Comparison of ENCODE assay signal across 13 cellular contexts in the genomic region with DNA sequence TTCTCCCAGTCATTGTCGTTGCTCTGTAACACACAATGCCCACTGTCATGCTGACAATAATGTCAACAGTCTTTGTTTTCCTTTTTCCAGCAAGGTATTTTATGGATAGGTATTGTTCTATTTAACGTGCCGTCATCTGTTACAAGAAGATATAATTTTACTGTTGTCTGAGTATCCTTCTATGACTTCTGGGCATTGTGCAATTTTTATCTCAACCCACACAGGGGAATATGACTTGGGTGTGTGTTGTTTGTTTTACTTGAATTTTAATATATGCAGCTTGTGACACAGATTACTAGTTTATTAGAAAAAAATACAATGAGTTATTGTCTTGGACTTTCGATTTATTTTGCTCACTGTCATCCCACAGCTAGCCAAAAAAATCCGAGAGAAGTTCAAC.
DNase-seq lines count a peak whose midpoint lies in the region; ATAC-seq lines count a peak whose summit lies in the region.
"Had no signal": no experiment of that assay in that cellular context is flagged by ENCODE, and none has a peak within 500 bp of the region (broad histone marks: within the 10 kb centered on the region; RNA-seq: fewer than 3 reads in every experiment).

No MANE protein-coding gene starts in this region.

- peak; percentile 19 for DNase-seq in NCI-H146 (lab: John Stamatoyannopoulos, UW)
- DNase-seq in NCI-H345 treated with DMSO at 0.1 percent for 48 hours (lab: John Stamatoyannopoulos, UW; ENCODE audit: unreplicated experiment) = peak; percentile 79
- DNase-seq in dermis microvascular lymphatic vessel endothelial cell (ENCODE audit: low read depth in 2 of 2) = peak; percentile 22 to 52
- no peak for DNase-seq in left colon
- no peak for DNase-seq in foreskin melanocyte
- DNase-seq in cerebellum (ENCODE audit: low spot score) = no peak
- DNase-seq: Caco-2, GF-D8, H7, NCI-H1105, NCI-H82, PC-9 had no signal

- ATAC-seq in left colon (peak; percentile 78), GM21786 (IDR thresholded peaks at IDR 0.05; ENCODE audit: unreplicated experiment) (no peak)

- intact Hi-C loops in left colon (cut with DNase I, micrococcal nuclease) = no loop called here

Comparison
In these comparisons a context has a peak if more than half of its experiments do, and no peak if none do; other contexts are left out.
1. DNase-seq: peak in NCI-H146 (single experiment), NCI-H345 treated with DMSO at 0.1 percent for 48 hours (single experiment) and dermis microvascular lymphatic vessel endothelial cell (2 of 2); none in left colon (0 of 2), foreskin melanocyte (single experiment) and cerebellum (single experiment).